ENCODE assay signal across 11 cellular contexts in the genomic region with DNA sequence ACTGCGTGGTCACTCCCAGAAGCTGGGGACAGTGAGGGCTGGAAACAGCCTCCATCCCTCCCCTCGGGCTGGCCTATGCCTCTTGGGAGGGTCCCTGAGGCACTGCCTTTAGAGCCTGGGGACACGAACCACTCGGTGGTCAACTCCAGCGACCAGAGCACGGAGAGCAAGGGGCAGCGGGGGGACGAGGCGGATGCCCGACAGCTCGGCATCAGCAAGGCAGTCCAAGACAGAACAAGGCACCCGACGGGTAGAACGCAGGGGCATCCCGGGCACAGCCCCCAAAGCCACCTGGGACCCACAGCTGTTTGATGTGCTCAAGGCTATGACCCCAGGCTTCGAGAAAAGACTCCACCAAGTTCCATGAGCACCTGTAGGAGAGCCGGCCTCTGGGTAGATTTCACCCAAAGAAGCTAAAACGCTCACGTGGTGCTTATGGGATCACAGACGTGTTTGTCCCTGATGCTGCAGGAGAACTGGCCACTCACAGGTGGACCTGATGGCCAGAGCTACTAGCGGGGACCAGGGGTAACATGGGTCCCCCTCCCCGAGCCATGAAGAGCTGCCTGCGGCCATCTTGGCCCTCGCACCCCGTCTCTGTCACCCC. TPM values are rescaled to one million over a fixed set of nuclear protein-coding genes. Genes with fewer than 3 reads are reported as not detected.
DNase-seq lines count a peak whose midpoint lies in the region; ATAC-seq and TF ChIP-seq lines count a peak whose summit lies in the region.
"Had no signal": no experiment of that assay in that cellular context is flagged by ENCODE, and none has a peak within 500 bp of the region (broad histone marks: within the 10 kb centered on the region; RNA-seq: fewer than 3 reads in every experiment).

No MANE protein-coding gene starts in this region.

- H3K4me1 ChIP-seq in aorta (ENCODE audit: control insufficient read depth in 1 of 2, insufficient read depth in 2 of 2, low read length in 2 of 2) = no peaks in the 10 kb centered on the region

- 90 to 95% methylated on average over 25 of the region's 25 CpGs for WGBS in aorta, 2 donors

- no peaks in the 10 kb centered on the region for H3K9me3 Mint-ChIP-seq in activated T-helper 17 cell treated with anti-CD3 and anti-CD28 coated beads, Interleukin-2, amount 50 U/mL, for 72 hours
- H3K9me3 Mint-ChIP-seq in neural crest cell (no peaks in the 10 kb centered on the region), glutamatergic neuron (ENCODE audit: unreplicated experiment) (peaks cover 5% of the 10 kb centered on the region)

- peak overlapping the region; percentile 99 for H3K4me3 Mint-ChIP-seq in activated T-helper 17 cell treated with anti-CD3 and anti-CD28 coated beads, Interleukin-2, amount 50 U/mL, for 72 hours
- H3K4me3 Mint-ChIP-seq in neural crest cell (no peak overlapping the region), glutamatergic neuron (ENCODE audit: unreplicated experiment) (no peak overlapping the region)

- intact Hi-C loops in aorta (cut with DNase I) = no loop called here

- H3K36me3 ChIP-seq in aorta (ENCODE audit: control insufficient read depth in 1 of 2, insufficient read depth in 2 of 2, low read length in 1 of 2) = no peaks in the 10 kb centered on the region

- H3K27me3 ChIP-seq in aorta (ENCODE audit: control insufficient read depth in 1 of 2, insufficient read depth in 2 of 2, low read length in 1 of 2) = no peaks in the 10 kb centered on the region

- no peak for TF ChIP-seq CTCF in neural crest cell (conservative IDR thresholded peaks at IDR 0.05)
- TF ChIP-seq CTCF in glutamatergic neuron (IDR thresholded peaks at IDR 0.05; ENCODE audit: partially characterized antibody, unreplicated experiment) = no peak

- H3K27ac Mint-ChIP-seq in activated T-helper 17 cell treated with anti-CD3 and anti-CD28 coated beads, Interleukin-2, amount 50 U/mL, for 72 hours = peak overlapping the region; percentile 100
- peak overlapping the region; percentile 50 for H3K27ac Mint-ChIP-seq in neural crest cell (ENCODE audit: unreplicated experiment)
- H3K27ac Mint-ChIP-seq in glutamatergic neuron (ENCODE audit: unreplicated experiment) = no peak overlapping the region

- H3K27ac ChIP-seq in aorta (ENCODE audit: low read depth in 1 of 2, low read length in 2 of 2) = no peak overlapping the region

- peaks cover 34% of the 10 kb centered on the region for H3K36me3 Mint-ChIP-seq in activated T-helper 17 cell treated with anti-CD3 and anti-CD28 coated beads, Interleukin-2, amount 50 U/mL, for 72 hours (ENCODE audit: low read depth)
- H3K36me3 Mint-ChIP-seq in neural crest cell (ENCODE audit: low read depth) (no peaks in the 10 kb centered on the region), glutamatergic neuron (ENCODE audit: unreplicated experiment) (no peaks in the 10 kb centered on the region)

- H3K9me3 ChIP-seq in aorta (ENCODE audit: control insufficient read depth, low read length) = no peaks in the 10 kb centered on the region

- DNase-seq in neural crest cell (ENCODE audit: low read depth, low spot score) (no peak), glutamatergic neuron (no peak), NCI-H226 (no peak), aorta (no peak)
- DNase-seq: dermis blood vessel endothelial cell, DMS153, H7 had no signal

- H3K4me1 Mint-ChIP-seq in activated T-helper 17 cell treated with anti-CD3 and anti-CD28 coated beads, Interleukin-2, amount 50 U/mL, for 72 hours = peaks cover 10% of the 10 kb centered on the region
- H3K4me1 Mint-ChIP-seq in neural crest cell (no peaks in the 10 kb centered on the region), glutamatergic neuron (ENCODE audit: low read depth, unreplicated experiment) (no peaks in the 10 kb centered on the region)

- no peak overlapping the region for H3K4me3 ChIP-seq in aorta (ENCODE audit: low read length in 2 of 2)

- no peaks in the 10 kb centered on the region for H3K27me3 Mint-ChIP-seq in activated T-helper 17 cell treated with anti-CD3 and anti-CD28 coated beads, Interleukin-2, amount 50 U/mL, for 72 hours
- H3K27me3 Mint-ChIP-seq in neural crest cell (ENCODE audit: low read depth) (no peaks in the 10 kb centered on the region), glutamatergic neuron (ENCODE audit: unreplicated experiment) (peaks cover 7% of the 10 kb centered on the region)

- peak; percentile 2 for ATAC-seq in GM18502 (IDR thresholded peaks at IDR 0.05; ENCODE audit: poor library complexity, unreplicated experiment)
- peak; percentile 0 for ATAC-seq in HG02852 (IDR thresholded peaks at IDR 0.05; ENCODE audit: unreplicated experiment)
- no peak for ATAC-seq in activated T-helper 17 cell treated with anti-CD3 and anti-CD28 coated beads, Interleukin-2, amount 50 U/mL, for 72 hours (replicated peaks)
- no peak for ATAC-seq in GM18870 (IDR thresholded peaks at IDR 0.05; ENCODE audit: unreplicated experiment)
- ATAC-seq in aorta (ENCODE audit: low FRiP score) = no peak

RNA-seq across cellular contexts. Expression of a gene that starts 0.5 kb away (rescaled TPM):
- 100 to 1,000 TPM; 328 to 423 TPM for total RNA-seq in activated T-helper 17 cell treated with anti-CD3 and anti-CD28 coated beads, Interleukin-2, amount 50 U/mL, for 72 hours
- total RNA-seq in neural crest cell = not detected in 2 replicates
- 2.5 TPM for total RNA-seq in glutamatergic neuron (ENCODE audit: unreplicated experiment)
- 100 to 1,000 TPM in 1 of 2 donors, 10 to 100 TPM in 1; 45.2 to 128 TPM for total RNA-seq in aorta
- 10 to 100 TPM; 12.0 to 40.4 TPM for polyA plus RNA-seq in aorta
- total RNA-seq: dermis blood vessel endothelial cell had no signal

RNA-seq across cellular contexts. Expression of a gene that starts 13.6 kb away (rescaled TPM):
- not detected for total RNA-seq in activated T-helper 17 cell treated with anti-CD3 and anti-CD28 coated beads, Interleukin-2, amount 50 U/mL, for 72 hours
- total RNA-seq in neural crest cell (not detected in 2 replicates), glutamatergic neuron (ENCODE audit: unreplicated experiment) (not detected), aorta (1 to 10 TPM in 1 of 2 donors, under 1 TPM in 1; 0.81 to 2.2 TPM)
- under 1 TPM; 0.75 to 0.82 TPM for polyA plus RNA-seq in aorta
- total RNA-seq: dermis blood vessel endothelial cell, H7 had no signal

RNA-seq across cellular contexts. Expression of a gene that starts 17.6 kb away (rescaled TPM):
- total RNA-seq in activated T-helper 17 cell treated with anti-CD3 and anti-CD28 coated beads, Interleukin-2, amount 50 U/mL, for 72 hours = not detected
- total RNA-seq in neural crest cell (not detected in 2 replicates), glutamatergic neuron (ENCODE audit: unreplicated experiment) (not detected), aorta (under 1 TPM; 0.19 to 0.75 TPM)
- 10 to 100 TPM in 1 of 2 donors, 1 to 10 TPM in 1; 6.4 to 14.3 TPM for polyA plus RNA-seq in aorta
- total RNA-seq: dermis blood vessel endothelial cell, H7 had no signal

RNA-seq across cellular contexts. Expression of a gene that starts 39.3 kb away (rescaled TPM):
- under 1 TPM in 1 of 2 donors, not detected in 1; 0.11 TPM for total RNA-seq in activated T-helper 17 cell treated with anti-CD3 and anti-CD28 coated beads, Interleukin-2, amount 50 U/mL, for 72 hours
- not detected in 2 replicates for total RNA-seq in neural crest cell
- not detected for total RNA-seq in glutamatergic neuron (ENCODE audit: unreplicated experiment)
- total RNA-seq in aorta = not detected
- not detected for polyA plus RNA-seq in aorta
- total RNA-seq: dermis blood vessel endothelial cell, H7 had no signal

Comparison
In these comparisons a context has a peak if more than half of its experiments do, and no peak if none do; other contexts are left out.
1. ATAC-seq: peak in GM18502 (single experiment) and HG02852 (single experiment); none in activated T-helper 17 cell treated with anti-CD3 and anti-CD28 coated beads, Interleukin-2, amount 50 U/mL, for 72 hours (single experiment), GM18870 (single experiment) and aorta (single experiment).
2. RNA of a gene that starts 0.5 kb away (total RNA-seq): 328 to 423 TPM in activated T-helper 17 cell treated with anti-CD3 and anti-CD28 coated beads, Interleukin-2, amount 50 U/mL, for 72 hours and 45.2 to 128 TPM in aorta; 2.5 TPM in glutamatergic neuron (single experiment) and not detected in neural crest cell; every median in the first group is over 10 times any median in the second.